In genomic region chr2:53268086-53268485, GRCh38 we compare ENCODE assay signal across 28 cellular contexts.
DNase-seq lines count a peak whose midpoint lies in the region; ATAC-seq and TF ChIP-seq lines count a peak whose summit lies in the region.
"Had no signal": no experiment of that assay in that cellular context is flagged by ENCODE, and none has a peak within 500 bp of the region (broad histone marks: within the 10 kb centered on the region; RNA-seq: fewer than 3 reads in every experiment).

No MANE protein-coding gene starts in this region.

- ATAC-seq in GM18502 (IDR thresholded peaks at IDR 0.05; ENCODE audit: poor library complexity, unreplicated experiment) = no peak
- no peak for ATAC-seq in HG02870 (IDR thresholded peaks at IDR 0.05; ENCODE audit: unreplicated experiment)
- no peak for ATAC-seq in HG03196 (IDR thresholded peaks at IDR 0.05; ENCODE audit: unreplicated experiment)
- ATAC-seq: activated naive CD8-positive, alpha-beta T cell treated with anti-CD3 and anti-CD28 coated beads, Interleukin-2, amount 50 U/mL, for 24 hours; body of pancreas; right cardiac atrium had no signal

- in situ Hi-C loops in SK-MEL-5 (cut with HindIII; ENCODE audit: low pct_unique_long_range_greater_than_20kb, low sequenced_read_pairs) = no loop called here

- H2AFZ ChIP-seq in hepatocyte = no peak overlapping the region
- H2AFZ ChIP-seq: GM23248 had no signal

- DNase-seq in AG04450 (ENCODE audit: low read depth, low spot score) (no peak), HT1080 (ENCODE audit: low read depth) (peak; percentile 10), SK-MEL-5 (ENCODE audit: low read depth, low spot score) (peak; percentile 46), hepatocyte (ENCODE audit: low spot score) (no peak)
- DNase-seq in activated CD4-positive, alpha-beta T cell treated with anti-CD3 and anti-CD28 coated beads for 1 hour = no peak
- DNase-seq: activated CD4-positive, alpha-beta T cell treated with anti-CD3 and anti-CD28 coated beads, Interleukin-2, amount 50 U/mL, for 4 hours; activated CD8-positive, alpha-beta memory T cell treated with anti-CD3 and anti-CD28 coated beads, Interleukin-2, amount 50 U/mL, for 48 hours; activated effector memory CD4-positive, alpha-beta T cell treated with Interleukin-2 at 50 U/mL for 16 hours; activated naive CD8-positive, alpha-beta T cell treated with anti-CD3 and anti-CD28 coated beads, Interleukin-2, amount 50 U/mL, for 24 hours; body of pancreas; C1 segment of cervical spinal cord; colonic mucosa; GM23248; hypothalamus; kidney glomerular epithelial cell; mesenchymal stem cell; naive B cell; NCI-H146; NCI-H2171; NCI-H526 treated with DMSO at 0.1 percent for 48 hours; right cardiac atrium; SHP77 treated with DMSO at 0.1 percent for 48 hours; stimulated activated CD4-positive, alpha-beta T cell treated with anti-CD3 and anti-CD28 coated beads, Interleukin-15, amount 100 ng/mL, for 24 hours; substantia nigra had no signal

- H3K36me3 ChIP-seq in hepatocyte (replicated peaks; ENCODE audit: insufficient read depth, low read depth) = no peaks in the 10 kb centered on the region
- H3K36me3 ChIP-seq: colonic mucosa, vagina had no signal

- no peaks in the 10 kb centered on the region for H3K27me3 ChIP-seq in AG04450 (ENCODE audit: control insufficient read depth, insufficient read depth, low read length)
- H3K27me3 ChIP-seq in hepatocyte = no peaks in the 10 kb centered on the region
- H3K27me3 ChIP-seq: body of pancreas, colonic mucosa, vagina had no signal

- no peaks in the 10 kb centered on the region for H3K9me3 ChIP-seq in AG04450 (ENCODE audit: control insufficient read depth, insufficient read depth, low read length)
- H3K9me3 ChIP-seq in hepatocyte (ENCODE audit: low read depth) = no peaks in the 10 kb centered on the region
- H3K9me3 ChIP-seq: body of pancreas, colonic mucosa, vagina had no signal

- POLR2A ChIA-PET in AG04450 (lab: Yijun Ruan, JAX) = no interaction called here

- no peaks in the 10 kb centered on the region for H3K79me2 ChIP-seq in hepatocyte

- 46% methylated on average over 2 of the region's 2 CpGs for WGBS in hepatocyte (ENCODE audit: low lambda C conversion rate, missing lambda C conversion rate)

- TF ChIP-seq CTCF in AG04450 (IDR thresholded peaks at IDR 0.05; ENCODE audit: low read depth, low read length) = peak; percentile 37; the same call in 1 of the 2 replicates
- peak; percentile 19 for TF ChIP-seq CTCF in hepatocyte (IDR thresholded peaks at IDR 0.05; ENCODE audit: poor library complexity)

- no peak overlapping the region for H3K4me3 ChIP-seq in AG04450 (ENCODE audit: low read depth, low read length)
- no peak overlapping the region for H3K4me3 ChIP-seq in hepatocyte
- H3K4me3 ChIP-seq: body of pancreas, colonic mucosa, GM23248, vagina had no signal

- CTCF ChIA-PET in AG04450 (lab: Charles Lee) = interaction anchor here (0.7 to 1.0 kb wide), 2 partner anchors 14 to 1183 kb away, joined by 3 to 6 read pairs; no protein-coding TSS in a partner anchor

- H3K27ac ChIP-seq in AG04450 (ENCODE audit: low read depth, low read length) (no peak overlapping the region), hepatocyte (no peak overlapping the region)
- H3K27ac ChIP-seq: body of pancreas, colonic mucosa, GM23248, vagina had no signal

- no peaks in the 10 kb centered on the region for H3K9me2 ChIP-seq in hepatocyte (replicated peaks; ENCODE audit: insufficient read depth)

- H3K4me1 ChIP-seq in hepatocyte (ENCODE audit: insufficient read depth) = no peaks in the 10 kb centered on the region
- H3K4me1 ChIP-seq: body of pancreas, colonic mucosa, vagina had no signal

- no peaks in the 10 kb centered on the region for H4K20me1 ChIP-seq in hepatocyte (ENCODE audit: insufficient read depth, poor library complexity, severe bottlenecking)

- H3K4me2 ChIP-seq in hepatocyte = no peak overlapping the region

Comparison
In these comparisons a context has a peak if more than half of its experiments do, and no peak if none do; other contexts are left out.
1. DNase-seq: peak in HT1080 (single experiment) and SK-MEL-5 (single experiment); none in AG04450 (single experiment), hepatocyte (single experiment) and activated CD4-positive, alpha-beta T cell treated with anti-CD3 and anti-CD28 coated beads for 1 hour (single experiment).